ENCODE assay signal across 14 cellular contexts in the genomic region with DNA sequence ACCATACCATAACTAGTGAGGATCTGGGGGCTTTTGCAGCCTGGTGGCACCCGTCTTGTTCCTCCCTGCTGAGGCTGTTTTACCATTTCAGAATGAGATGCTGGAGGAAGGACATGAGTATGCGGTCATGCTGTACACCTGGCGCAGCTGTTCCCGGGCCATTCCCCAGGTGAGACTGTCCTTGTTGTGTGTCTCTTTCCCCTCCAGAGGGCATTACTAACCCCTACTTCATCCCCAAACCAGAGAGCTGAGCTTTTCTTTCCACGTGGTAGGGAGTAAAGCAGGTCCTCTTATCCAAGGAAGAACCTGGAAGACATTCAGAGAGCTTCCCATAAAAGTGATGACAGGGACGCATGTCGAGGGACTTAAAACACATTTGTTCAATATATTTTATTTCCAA. TPM values are rescaled to one million over a fixed set of nuclear protein-coding genes. Genes with fewer than 3 reads are reported as not detected.
DNase-seq lines count a peak whose midpoint lies in the region; ATAC-seq and TF ChIP-seq lines count a peak whose summit lies in the region.
"Had no signal": no experiment of that assay in that cellular context is flagged by ENCODE, and none has a peak within 500 bp of the region (broad histone marks: within the 10 kb centered on the region; RNA-seq: fewer than 3 reads in every experiment).

No MANE protein-coding gene starts in this region.

- CTCF ChIA-PET in MCF 10A (lab: Yijun Ruan, JAX): interaction anchor here (0.5 to 1.8 kb wide), 4 partner anchors 11 to 173 kb away, joined by 3 to 4 read pairs (median 3); no protein-coding TSS in a partner anchor

- H3K36me3 ChIP-seq in neutrophil: peaks cover 99% of the 10 kb centered on the region

- intact Hi-C loops in MCF 10A (cut with micrococcal nuclease): no loop called here

- H3K4me3 ChIP-seq in neutrophil (ENCODE audit: low read depth in 1 of 2, low read length in 1 of 2): no peak overlapping the region
- H3K4me3 ChIP-seq: ascending aorta, psoas muscle had no signal

- POLR2A ChIA-PET in MCF 10A (lab: Yijun Ruan, JAX): interaction anchor here (1.2 kb wide), 1 partner anchor 27 kb away, joined by 3 read pairs; no protein-coding TSS in a partner anchor

- BruUV-seq in MCF 10A (replicated peaks; lab: Mats Ljungman, UMichigan): no TSS peak

- peaks cover 59% of the 10 kb centered on the region for H3K4me1 Mint-ChIP-seq in activated T-cell treated with anti-CD3 and anti-CD28 coated beads, Interleukin-2, amount 50 U/mL, for 24 hours (ENCODE audit: low read depth)
- H3K4me1 Mint-ChIP-seq in activated T-helper 17 cell treated with anti-CD3 and anti-CD28 coated beads, Interleukin-2, amount 50 U/mL, for 72 hours: peaks cover 24% of the 10 kb centered on the region
- H3K4me1 Mint-ChIP-seq in MCF 10A (ENCODE audit: insufficient read depth, unreplicated experiment): peaks cover 15% of the 10 kb centered on the region

- H3K4me1 ChIP-seq in neutrophil (ENCODE audit: control insufficient read depth in 1 of 2, insufficient read depth in 1 of 2, low read depth in 1 of 2, low read length in 1 of 2): peaks cover 0 to 24% of the 10 kb centered on the region in 2 experiments
- H3K4me1 ChIP-seq: ascending aorta, psoas muscle had no signal

- TF ChIP-seq CTCF in neutrophil (IDR thresholded peaks at IDR 0.05) (no peak), MCF 10A (IDR thresholded peaks at IDR 0.05; ENCODE audit: unreplicated experiment) (no peak)

- no peaks in the 10 kb centered on the region for H3K9me3 Mint-ChIP-seq in activated T-cell treated with anti-CD3 and anti-CD28 coated beads, Interleukin-2, amount 50 U/mL, for 24 hours
- H3K9me3 Mint-ChIP-seq in activated T-helper 17 cell treated with anti-CD3 and anti-CD28 coated beads, Interleukin-2, amount 50 U/mL, for 72 hours: no peaks in the 10 kb centered on the region
- no peaks in the 10 kb centered on the region for H3K9me3 Mint-ChIP-seq in MCF 10A (ENCODE audit: unreplicated experiment)
- H3K9me3 Mint-ChIP-seq: T-helper 1 cell treated with Interleukin-12 subunit alpha and Interleukin-12 subunit beta and Interleukin-4 antibody, amounts not matched to agents 30 μg/mL and 1 μg/mL, for 36 hours had no signal

- H3K27me3 ChIP-seq in neutrophil: no peaks in the 10 kb centered on the region
- H3K27me3 ChIP-seq: ascending aorta had no signal

- no peak for ATAC-seq in activated T-helper 17 cell treated with anti-CD3 and anti-CD28 coated beads, Interleukin-2, amount 50 U/mL, for 72 hours (replicated peaks)
- no peak for ATAC-seq in GM18502 (IDR thresholded peaks at IDR 0.05; ENCODE audit: poor library complexity, unreplicated experiment)
- ATAC-seq: psoas muscle had no signal

- peak overlapping the region; percentile 82 for H3K27ac ChIP-seq in neutrophil
- H3K27ac ChIP-seq: ascending aorta, psoas muscle had no signal

- no peaks in the 10 kb centered on the region for H3K9me3 ChIP-seq in neutrophil
- H3K9me3 ChIP-seq: ascending aorta, psoas muscle had no signal

- H3K36me3 Mint-ChIP-seq in activated T-cell treated with anti-CD3 and anti-CD28 coated beads, Interleukin-2, amount 50 U/mL, for 24 hours (ENCODE audit: low read depth): peaks cover 97% of the 10 kb centered on the region
- peaks cover 100% of the 10 kb centered on the region for H3K36me3 Mint-ChIP-seq in activated T-helper 17 cell treated with anti-CD3 and anti-CD28 coated beads, Interleukin-2, amount 50 U/mL, for 72 hours (ENCODE audit: low read depth)
- H3K36me3 Mint-ChIP-seq in MCF 10A (ENCODE audit: insufficient read depth, unreplicated experiment): peaks cover 5% of the 10 kb centered on the region

- peak overlapping the region; percentile 89 for H3K27ac Mint-ChIP-seq in activated T-cell treated with anti-CD3 and anti-CD28 coated beads, Interleukin-2, amount 50 U/mL, for 24 hours
- peak overlapping the region; percentile 69 for H3K27ac Mint-ChIP-seq in activated T-helper 17 cell treated with anti-CD3 and anti-CD28 coated beads, Interleukin-2, amount 50 U/mL, for 72 hours
- H3K27ac Mint-ChIP-seq in MCF 10A (ENCODE audit: low read depth, unreplicated experiment): no peak overlapping the region
- H3K27ac Mint-ChIP-seq: mesothelial cell of epicardium had no signal

- H3K4me3 Mint-ChIP-seq in activated T-cell treated with anti-CD3 and anti-CD28 coated beads, Interleukin-2, amount 50 U/mL, for 24 hours: no peak overlapping the region
- H3K4me3 Mint-ChIP-seq in activated T-helper 17 cell treated with anti-CD3 and anti-CD28 coated beads, Interleukin-2, amount 50 U/mL, for 72 hours: no peak overlapping the region
- H3K4me3 Mint-ChIP-seq in MCF 10A (ENCODE audit: unreplicated experiment): no peak overlapping the region
- H3K4me3 Mint-ChIP-seq: mesothelial cell of epicardium; T-helper 1 cell treated with Interleukin-12 subunit alpha and Interleukin-12 subunit beta and Interleukin-4 antibody, amounts not matched to agents 30 μg/mL and 1 μg/mL, for 36 hours had no signal

- no peaks in the 10 kb centered on the region for H3K27me3 Mint-ChIP-seq in activated T-cell treated with anti-CD3 and anti-CD28 coated beads, Interleukin-2, amount 50 U/mL, for 24 hours
- no peaks in the 10 kb centered on the region for H3K27me3 Mint-ChIP-seq in activated T-helper 17 cell treated with anti-CD3 and anti-CD28 coated beads, Interleukin-2, amount 50 U/mL, for 72 hours
- H3K27me3 Mint-ChIP-seq in MCF 10A (ENCODE audit: insufficient read depth, unreplicated experiment): no peaks in the 10 kb centered on the region

- no peak for DNase-seq in activated T-cell treated with anti-CD3 and anti-CD28 coated beads, Interleukin-2, amount 50 U/mL, for 24 hours
- no peak for DNase-seq in activated T-cell treated with anti-CD3 and anti-CD28 coated beads for 4 hours
- peak; percentile 0 for DNase-seq in NCI-H1417 treated with DMSO at 0.1 percent for 48 hours (lab: John Stamatoyannopoulos, UW)
- no peak for DNase-seq in T-helper 9 cell
- DNase-seq in MCF 10A (ENCODE audit: unreplicated experiment): no peak
- DNase-seq: NCI-H187 treated with DMSO at 0.1 percent for 48 hours; psoas muscle; stimulated activated CD4-positive, alpha-beta T cell treated with anti-CD3 and anti-CD28 coated beads, Interleukin-2, amount 100 ng/mL, for 24 hours had no signal

RNA-seq across cellular contexts. Expression of gene CYFIP2, which starts 28.8 kb away (rescaled TPM):
- 100 to 1,000 TPM; 269 to 291 TPM for total RNA-seq in activated T-helper 17 cell treated with anti-CD3 and anti-CD28 coated beads, Interleukin-2, amount 50 U/mL, for 72 hours
- 50.5 and 50.8 TPM in 2 replicates for total RNA-seq in MCF 10A (2022)
